ENCODE assay signal across 18 cellular contexts in the genomic region with DNA sequence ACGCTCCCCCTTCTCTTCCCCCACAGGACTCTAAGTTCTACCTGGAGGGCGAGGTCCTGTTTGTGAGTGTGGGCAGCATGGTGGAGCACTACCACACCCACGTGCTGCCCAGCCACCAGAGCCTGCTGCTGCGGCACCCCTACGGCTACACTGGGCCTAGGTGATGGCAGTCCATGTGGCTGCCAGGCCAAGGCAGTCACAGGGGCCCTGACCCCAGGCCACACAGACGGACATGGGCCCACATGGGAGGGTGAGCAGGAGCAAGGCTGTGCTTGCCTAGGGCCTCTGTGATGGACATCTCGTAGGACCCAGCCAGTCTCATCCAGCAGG. TPM values are rescaled to one million over a fixed set of nuclear protein-coding genes. Genes with fewer than 3 reads are reported as not detected.
DNase-seq lines count a peak whose midpoint lies in the region; TF ChIP-seq lines count a peak whose summit lies in the region.
"Had no signal": no experiment of that assay in that cellular context is flagged by ENCODE, and none has a peak within 500 bp of the region (broad histone marks: within the 10 kb centered on the region; RNA-seq: fewer than 3 reads in every experiment).

No MANE protein-coding gene starts in this region.

- peaks cover 63 to 100% (median 82%) of the 10 kb centered on the region in 11 experiments for H4K20me1 ChIP-seq in BLaER1 treated with 17β-estradiol and CSF1 and Interleukin-3, amounts not matched to agents 10 nM and 100 nM

- no peak for TF ChIP-seq POLR2A in ovary (IDR thresholded peaks at IDR 0.05)

- no peak overlapping the region for H3K9ac ChIP-seq in BLaER1 treated with 17β-estradiol and CSF1 and Interleukin-3, amounts not matched to agents 10 nM and 100 nM

- TF ChIP-seq EP300 in ovary (IDR thresholded peaks at IDR 0.05), result no peak

- H3K27ac ChIP-seq in BLaER1 treated with 17β-estradiol and CSF1 and Interleukin-3, amounts not matched to agents 10 nM and 100 nM, result no peak overlapping the region
- H3K27ac ChIP-seq in ovary (no peak overlapping the region), caudate nucleus (ENCODE audit: low read depth, low read length) (no peak overlapping the region)
- H3K27ac ChIP-seq: foreskin keratinocyte, thoracic aorta, VCaP had no signal

- TF ChIP-seq CTCF in GM13977 (IDR thresholded peaks at IDR 0.05; ENCODE audit: extremely low read depth, insufficient read depth, missing control alignments) (no peak), ovary (IDR thresholded peaks at IDR 0.05) (no peak)

- WGBS in ovary, 3 donors, result 73 to 90% (median 85%) methylated on average over 4 to 7 of the region's 7 CpGs

- peaks cover 0 to 13% (median 0%) of the 10 kb centered on the region in 11 experiments; a peak in 3 of 22 replicates for H3K27me3 ChIP-seq in BLaER1 treated with 17β-estradiol and CSF1 and Interleukin-3, amounts not matched to agents 10 nM and 100 nM
- H3K27me3 ChIP-seq in ovary, result no peaks in the 10 kb centered on the region
- H3K27me3 ChIP-seq: BE2C, foreskin keratinocyte had no signal

- H3K9me3 ChIP-seq in BLaER1 treated with 17β-estradiol and CSF1 and Interleukin-3, amounts not matched to agents 10 nM and 100 nM (replicated peaks in 1 of 11), result no peaks in the 10 kb centered on the region
- H3K9me3 ChIP-seq in ovary, result no peaks in the 10 kb centered on the region
- H3K9me3 ChIP-seq: BE2C, HAP-1, thoracic aorta had no signal

- DNase-seq in GM13977 (ENCODE audit: low spot score), result peak; percentile 12
- DNase-seq in islet precursor cell, result peak; percentile 44
- peak in 3 of 5 donors; percentile 7 to 16 (median 11) for DNase-seq in ovary
- DNase-seq in RPMI8226, result no peak
- no peak for DNase-seq in AG20443 (ENCODE audit: low spot score)
- DNase-seq in caudate nucleus (lab: John Stamatoyannopoulos, UW), result no peak
- DNase-seq: BE2C, foreskin keratinocyte, kidney glomerular epithelial cell, midbrain, NCI-H1436, NCI-H526 treated with DMSO at 0.1 percent for 48 hours, retina, SHP77 treated with DMSO at 0.1 percent for 48 hours had no signal

- intact Hi-C loops in ovary (cut with DNase I), result no loop called here

- in situ Hi-C loops in GM13977 (cut with MboI; ENCODE audit: low pct_unique_long_range_greater_than_20kb, low sequenced_read_pairs, unreplicated experiment), result no loop called here

- H3K4me1 ChIP-seq in BLaER1 treated with 17β-estradiol and CSF1 and Interleukin-3, amounts not matched to agents 10 nM and 100 nM, result peaks cover 89 to 93% (median 92%) of the 10 kb centered on the region in 10 experiments
- peaks cover 10% of the 10 kb centered on the region for H3K4me1 ChIP-seq in ovary (ENCODE audit: insufficient read depth)
- H3K4me1 ChIP-seq: BE2C, foreskin keratinocyte had no signal

- H3K4me3 ChIP-seq in BLaER1 treated with 17β-estradiol and CSF1 and Interleukin-3, amounts not matched to agents 10 nM and 100 nM, result no peak overlapping the region
- no peak overlapping the region for H3K4me3 ChIP-seq in ovary
- H3K4me3 ChIP-seq: HAP-1, thoracic aorta had no signal

- peak overlapping the region; percentile 85 to 97 (median 92); a peak in 21 of 22 replicates for H3K4me2 ChIP-seq in BLaER1 treated with 17β-estradiol and CSF1 and Interleukin-3, amounts not matched to agents 10 nM and 100 nM

- peaks cover 21 to 88% (median 64%) of the 10 kb centered on the region in 11 experiments for H3K36me3 ChIP-seq in BLaER1 treated with 17β-estradiol and CSF1 and Interleukin-3, amounts not matched to agents 10 nM and 100 nM
- no peaks in the 10 kb centered on the region for H3K36me3 ChIP-seq in ovary
- H3K36me3 ChIP-seq: HAP-1, thoracic aorta had no signal

RNA-seq across cellular contexts. Expression of gene ADD1, which starts 10.0 kb away (rescaled TPM):
- total RNA-seq in ovary, result 100 to 1,000 TPM; 166 to 447 (median 389) TPM
- polyA plus RNA-seq in ovary, result 100 to 1,000 TPM; 203 to 365 TPM

RNA-seq across cellular contexts. Expression of gene SH3BP2, which starts 40.8 kb away (rescaled TPM):
- total RNA-seq in ovary, result 10 to 100 TPM; 13.6 to 46.9 (median 29.3) TPM
- 10 to 100 TPM in 1 of 2 donors, 1 to 10 TPM in 1; 5.3 to 18.3 TPM for polyA plus RNA-seq in ovary

Comparison
In these comparisons a context has a peak if more than half of its experiments do, and no peak if none do; other contexts are left out.
1. DNase-seq: peak in GM13977 (single experiment), islet precursor cell (single experiment) and ovary (3 of 5); none in RPMI8226 (single experiment), AG20443 (single experiment) and caudate nucleus (0 of 61).